15 cellular contexts compared by ENCODE assay signal in the genomic region with DNA sequence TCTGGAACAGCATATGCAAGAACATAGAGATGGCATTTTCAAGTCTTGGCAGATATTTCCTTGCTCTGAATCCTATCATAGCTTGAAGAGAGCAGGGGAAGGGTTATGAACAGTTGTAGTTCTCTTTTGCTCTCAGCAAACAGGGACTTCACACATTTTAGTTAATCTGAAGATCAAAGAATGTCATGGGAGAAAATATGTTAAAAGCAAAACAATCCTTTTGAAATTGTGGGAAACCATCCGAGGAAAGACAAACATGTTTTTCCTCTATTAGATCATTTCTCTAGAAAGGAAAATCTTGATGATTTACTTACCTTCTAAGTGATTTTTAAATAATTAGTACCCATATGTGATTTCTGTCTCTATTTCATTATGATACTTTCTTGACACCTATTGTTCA.
DNase-seq lines count a peak whose midpoint lies in the region; ATAC-seq, FAIRE-seq and TF ChIP-seq lines count a peak whose summit lies in the region.
"Had no signal": no experiment of that assay in that cellular context is flagged by ENCODE, and none has a peak within 500 bp of the region (broad histone marks: within the 10 kb centered on the region; RNA-seq: fewer than 3 reads in every experiment).

No MANE protein-coding gene starts in this region.

- H3K14ac ChIP-seq in IMR-90 (replicated peaks; ENCODE audit: low read depth, low read length), result peak overlapping the region; percentile 10

- H2AK5ac ChIP-seq in IMR-90 (ENCODE audit: low read depth, low read length), result no peak overlapping the region

- H3K27ac Mint-ChIP-seq in astrocyte (ENCODE audit: unreplicated experiment), result peak overlapping the region; percentile 20
- no peak overlapping the region for H3K27ac Mint-ChIP-seq in T-helper 2 cell treated with Interferon-gamma antibody and Interleukin-4, amounts not matched to agents 5 μg/mL and 100 μg/mL, for 36 hours
- H3K27ac Mint-ChIP-seq: B cell; CD4-positive, alpha-beta T cell; GM23338; H9 had no signal

- no peak overlapping the region for H2AFZ ChIP-seq in IMR-90 (replicated peaks; ENCODE audit: low read length, poor library complexity)
- no peak overlapping the region for H2AFZ ChIP-seq in astrocyte (ENCODE audit: low read depth, low read length)
- H2AFZ ChIP-seq in osteoblast (ENCODE audit: low read length), result no peak overlapping the region
- H2AFZ ChIP-seq: GM23338 had no signal

- no peak for TF ChIP-seq EP300 in A549 (IDR thresholded peaks at IDR 0.05)

- H3K4me3 ChIP-seq in A549 (no peak overlapping the region), IMR-90 (ENCODE audit: insufficient read depth, low read depth, low read length) (no peak overlapping the region), astrocyte (ENCODE audit: insufficient read depth, low read depth, low read length) (no peak overlapping the region), osteoblast (ENCODE audit: insufficient read depth, low read length) (no peak overlapping the region), right lobe of liver (no peak overlapping the region)
- H3K4me3 ChIP-seq: GM23338 had no signal

- BruUV-seq in IMR-90 (replicated peaks; lab: Mats Ljungman, UMichigan), result no TSS peak

- in situ Hi-C loops in IMR-90 (cut with MboI; ENCODE audit: low sequenced_read_pairs), result loop anchor here (5.0 kb wide), 1 partner anchor 82 kb away; no protein-coding TSS in a partner anchor

- no peak overlapping the region for H3K9ac ChIP-seq in IMR-90 (ENCODE audit: low read depth, low read length)
- H3K9ac ChIP-seq in astrocyte (ENCODE audit: low read length), result no peak overlapping the region

- H3K27ac ChIP-seq in A549 (peak overlapping the region; percentile 86 to 97), IMR-90 (ENCODE audit: insufficient read depth, low read length) (no peak overlapping the region), astrocyte (ENCODE audit: low read depth, low read length) (peak overlapping the region; percentile 84), osteoblast (ENCODE audit: low read depth, low read length) (peak overlapping the region; percentile 76), right lobe of liver (no peak overlapping the region)
- H3K27ac ChIP-seq: 22Rv1 had no signal

- H2BK5ac ChIP-seq in IMR-90 (ENCODE audit: low read depth, low read length, poor library complexity, severe bottlenecking), result no peak overlapping the region

- H3K36me3 ChIP-seq in IMR-90 (ENCODE audit: control insufficient read depth, insufficient read depth, low read length) (no peaks in the 10 kb centered on the region), astrocyte (ENCODE audit: insufficient read depth, low read length) (no peaks in the 10 kb centered on the region), osteoblast (ENCODE audit: insufficient read depth, low read length) (no peaks in the 10 kb centered on the region), right lobe of liver (no peaks in the 10 kb centered on the region)

- H3K9me3 ChIP-seq in A549, result peaks cover 18% of the 10 kb centered on the region; the same call in 1 of the 3 replicates
- no peaks in the 10 kb centered on the region for H3K9me3 ChIP-seq in IMR-90 (ENCODE audit: control insufficient read depth, insufficient read depth, low read length)
- no peaks in the 10 kb centered on the region for H3K9me3 ChIP-seq in astrocyte (ENCODE audit: insufficient read depth, low read depth, low read length)
- no peaks in the 10 kb centered on the region for H3K9me3 ChIP-seq in osteoblast (ENCODE audit: low read depth, low read length)
- H3K9me3 ChIP-seq in right lobe of liver, result no peaks in the 10 kb centered on the region

- no peak for DNase-seq in A549 (ENCODE audit: low read depth in 1 of 2, low spot score in 1 of 2)
- no peak for DNase-seq in IMR-90
- no peak for DNase-seq in astrocyte (ENCODE audit: low read depth)
- no peak for DNase-seq in osteoblast (ENCODE audit: insufficient read length, low spot score, missing footprints)
- DNase-seq in T-helper 2 cell treated with Interferon-gamma antibody and Interleukin-4, amounts not matched to agents 5 μg/mL and 100 μg/mL, for 36 hours (ENCODE audit: low spot score), result no peak
- no peak for DNase-seq in right lobe of liver
- DNase-seq: C1 segment of cervical spinal cord; Calu3; CD4-positive, alpha-beta T cell; DMS 273 treated with DMSO at 0.1 percent for 48 hours; H9 had no signal

- H3K4me1 Mint-ChIP-seq in astrocyte (ENCODE audit: low read depth, unreplicated experiment), result peaks cover 40% of the 10 kb centered on the region
- H3K4me1 Mint-ChIP-seq in T-helper 2 cell treated with Interferon-gamma antibody and Interleukin-4, amounts not matched to agents 5 μg/mL and 100 μg/mL, for 36 hours (ENCODE audit: low read depth), result peaks cover 15% of the 10 kb centered on the region
- H3K4me1 Mint-ChIP-seq: B cell had no signal

- peak; percentile 59 for FAIRE-seq in A549 (lab: Jason Lieb, UNC)
- FAIRE-seq in astrocyte (lab: Jason Lieb, UNC), result peak; percentile 75

- H3K9me3 Mint-ChIP-seq in astrocyte (ENCODE audit: unreplicated experiment), result peaks cover 5% of the 10 kb centered on the region
- no peaks in the 10 kb centered on the region for H3K9me3 Mint-ChIP-seq in T-helper 2 cell treated with Interferon-gamma antibody and Interleukin-4, amounts not matched to agents 5 μg/mL and 100 μg/mL, for 36 hours
- H3K9me3 Mint-ChIP-seq: GM23338, H9 had no signal

- intact Hi-C loops in IMR-90 (cut with micrococcal nuclease), result no loop called here
- intact Hi-C loops in right lobe of liver (cut with DNase I), result no loop called here

- H3K27me3 Mint-ChIP-seq in astrocyte (ENCODE audit: low read depth, unreplicated experiment), result no peaks in the 10 kb centered on the region
- H3K27me3 Mint-ChIP-seq in T-helper 2 cell treated with Interferon-gamma antibody and Interleukin-4, amounts not matched to agents 5 μg/mL and 100 μg/mL, for 36 hours (ENCODE audit: low read depth), result no peaks in the 10 kb centered on the region

- H3K4me2 ChIP-seq in A549 (peak overlapping the region; percentile 92; the same call in 2 of the 3 replicates), IMR-90 (ENCODE audit: low read depth, low read length) (no peak overlapping the region), astrocyte (ENCODE audit: low read length) (no peak overlapping the region), osteoblast (ENCODE audit: insufficient read depth, low read length) (no peak overlapping the region)
- H3K4me2 ChIP-seq: GM23338 had no signal

- POLR2A ChIA-PET in A549 (lab: Yijun Ruan, JAX), result interaction anchor here (1.3 to 2.9 kb wide), 2 partner anchors 13 to 78 kb away, joined by 5 to 17 read pairs; a partner anchor contains a TSS
- POLR2A ChIA-PET in IMR-90 (lab: Charles Lee; ENCODE audit: unreplicated experiment), result no interaction called here

- no peak for TF ChIP-seq CTCF in A549 (IDR thresholded peaks at IDR 0.05)
- TF ChIP-seq CTCF in IMR-90 (conservative IDR thresholded peaks at IDR 0.05; ENCODE audit: low read depth, low read length), result no peak
- no peak for TF ChIP-seq CTCF in astrocyte (IDR thresholded peaks at IDR 0.05; ENCODE audit: insufficient read depth, low read depth, low read length)
- TF ChIP-seq CTCF in osteoblast (IDR thresholded peaks at IDR 0.05; ENCODE audit: extremely low read depth, low read depth, low read length), result no peak
- no peak for TF ChIP-seq CTCF in right lobe of liver (IDR thresholded peaks at IDR 0.05)

- H2BK15ac ChIP-seq in IMR-90 (ENCODE audit: low read depth, low read length), result peak overlapping the region; percentile 46; the same call in 1 of the 3 replicates

- no peak overlapping the region for H2AK9ac ChIP-seq in IMR-90 (replicated peaks; ENCODE audit: low read depth, low read length, poor library complexity)

- no peak overlapping the region for H4K5ac ChIP-seq in IMR-90 (ENCODE audit: low read depth, low read length)

- H2BK120ac ChIP-seq in IMR-90 (ENCODE audit: low read depth, low read length), result no peak overlapping the region

- peaks cover 0 to 6% of the 10 kb centered on the region in 2 experiments; a peak in 2 of 4 replicates for H3K79me1 ChIP-seq in IMR-90 (ENCODE audit: low read depth in 1 of 2, low read length in 2 of 2)

- peaks cover 63% of the 10 kb centered on the region for H3K4me1 ChIP-seq in A549
- no peaks in the 10 kb centered on the region; the same call in 1 of the 2 replicates for H3K4me1 ChIP-seq in IMR-90 (ENCODE audit: control insufficient read depth, insufficient read depth, low read length)
- H3K4me1 ChIP-seq in astrocyte (ENCODE audit: insufficient read depth, low read length), result peaks cover 37% of the 10 kb centered on the region
- peaks cover 44% of the 10 kb centered on the region for H3K4me1 ChIP-seq in osteoblast (ENCODE audit: insufficient read depth, low read length)
- H3K4me1 ChIP-seq in right lobe of liver, result no peaks in the 10 kb centered on the region

- TF ChIP-seq POLR2A in A549 (IDR thresholded peaks at IDR 0.05; ENCODE audit: low read length) (no peak), IMR-90 (IDR thresholded peaks at IDR 0.05; ENCODE audit: low read depth, low read length) (no peak), right lobe of liver (IDR thresholded peaks at IDR 0.05) (no peak)

- no peaks in the 10 kb centered on the region for H4K20me1 ChIP-seq in IMR-90 (ENCODE audit: insufficient read depth, low read length)
- H4K20me1 ChIP-seq in astrocyte (ENCODE audit: insufficient read depth, low read length), result no peaks in the 10 kb centered on the region
- no peaks in the 10 kb centered on the region for H4K20me1 ChIP-seq in osteoblast (ENCODE audit: insufficient read depth, low read length)

- H3K79me2 ChIP-seq in astrocyte (ENCODE audit: insufficient read depth, low read length) (peaks cover 55% of the 10 kb centered on the region), osteoblast (ENCODE audit: insufficient read depth, low read length) (peaks cover 32% of the 10 kb centered on the region)

- H3K23ac ChIP-seq in IMR-90 (ENCODE audit: low read depth, low read length), result no peak overlapping the region

- TF ChIP-seq RAD21 in A549 (conservative IDR thresholded peaks at IDR 0.05 in 1 of 2, IDR thresholded peaks at IDR 0.05 in 1 of 2) (no peak), IMR-90 (IDR thresholded peaks at IDR 0.05; ENCODE audit: low read length) (no peak)

- H3K9me1 ChIP-seq in IMR-90 (ENCODE audit: insufficient read depth, low read length), result no peaks in the 10 kb centered on the region; the same call in 1 of the 2 replicates

- H3K56ac ChIP-seq in IMR-90 (ENCODE audit: extremely low read depth, insufficient read depth, low read length), result no peak overlapping the region

- 43% methylated on average over 1 of the region's 1 CpG for WGBS in A549 (ENCODE audit: missing lambda C conversion rate)
- no CpG with 5 or more reads among the region's 1 CpG for WGBS in IMR-90 (ENCODE audit: extremely low coverage in 2 of 2, insufficient read length in 1 of 2), 2 experiments
- 53% methylated on average over 1 of the region's 1 CpG for WGBS in right lobe of liver (ENCODE audit: insufficient coverage, low coverage, low lambda C conversion rate, missing lambda C conversion rate)

- no peaks in the 10 kb centered on the region for H3K36me3 Mint-ChIP-seq in astrocyte (ENCODE audit: low read depth, unreplicated experiment)
- no peaks in the 10 kb centered on the region for H3K36me3 Mint-ChIP-seq in T-helper 2 cell treated with Interferon-gamma antibody and Interleukin-4, amounts not matched to agents 5 μg/mL and 100 μg/mL, for 36 hours (ENCODE audit: low read depth)

- H4K8ac ChIP-seq in IMR-90 (ENCODE audit: low read depth in 2 of 2, low read length in 2 of 2), result no peak overlapping the region

- dilution Hi-C loops in IMR-90 (cut with HindIII; ENCODE audit: low sequenced_read_pairs, unreplicated experiment), result no loop called here

- no peak overlapping the region for H4K91ac ChIP-seq in IMR-90 (ENCODE audit: insufficient read depth, low read depth, low read length)

- H3K4ac ChIP-seq in IMR-90 (ENCODE audit: low read depth, low read length), result peak overlapping the region; percentile 72; the same call in 1 of the 2 replicates

- peak overlapping the region; percentile 67; the same call in 1 of the 2 replicates for H2BK20ac ChIP-seq in IMR-90 (ENCODE audit: low read depth, low read length)

- no peak overlapping the region for H3K4me3 Mint-ChIP-seq in astrocyte (ENCODE audit: unreplicated experiment)
- no peak overlapping the region for H3K4me3 Mint-ChIP-seq in T-helper 2 cell treated with Interferon-gamma antibody and Interleukin-4, amounts not matched to agents 5 μg/mL and 100 μg/mL, for 36 hours
- H3K4me3 Mint-ChIP-seq: B cell; CD4-positive, alpha-beta T cell; GM23338; H9 had no signal

- no peaks in the 10 kb centered on the region for H3K27me3 ChIP-seq in IMR-90 (ENCODE audit: control insufficient read depth, insufficient read depth, low read length)
- no peaks in the 10 kb centered on the region for H3K27me3 ChIP-seq in astrocyte (ENCODE audit: insufficient read depth, low read length)
- no peaks in the 10 kb centered on the region for H3K27me3 ChIP-seq in osteoblast (ENCODE audit: insufficient read depth, low read length)
- H3K27me3 ChIP-seq in right lobe of liver, result no peaks in the 10 kb centered on the region

- CTCF ChIA-PET in A549 (lab: Yijun Ruan, JAX), result interaction anchor here (0.8 to 1.6 kb wide), 4 partner anchors 13 to 377 kb away, joined by 3 to 5 read pairs (median 4); no protein-coding TSS in a partner anchor
- CTCF ChIA-PET in IMR-90 (lab: Yijun Ruan, JAX), result no interaction called here

- H3K18ac ChIP-seq in IMR-90 (ENCODE audit: low read depth, low read length), result no peak overlapping the region; the same call in 1 of the 2 replicates

- ATAC-seq in A549 (no peak), IMR-90 (ENCODE audit: low read depth) (no peak), GM21528 (IDR thresholded peaks at IDR 0.05; ENCODE audit: low FRiP score, unreplicated experiment) (no peak), right lobe of liver (no peak)
- ATAC-seq: GM23338 had no signal

Comparison
In these comparisons a context has a peak if more than half of its experiments do, and no peak if none do; other contexts are left out.
1. H3K27ac ChIP-seq: peak in A549 (2 of 2), astrocyte (single experiment) and osteoblast (single experiment); none in IMR-90 (single experiment) and right lobe of liver (0 of 3).